In genomic region chrX:2614911-2615310, GRCh38 we compare ENCODE assay signal across 9 cellular contexts.
DNase-seq lines count a peak whose midpoint lies in the region; ATAC-seq and TF ChIP-seq lines count a peak whose summit lies in the region.
"Had no signal": no experiment of that assay in that cellular context is flagged by ENCODE, and none has a peak within 500 bp of the region (broad histone marks: within the 10 kb centered on the region; RNA-seq: fewer than 3 reads in every experiment).

No MANE protein-coding gene starts in this region.

- H3K9me3 Mint-ChIP-seq in dendritic cell treated with granulocyte-macrophage colony-stimulating factor and Interleukin-4, amounts not matched to agents 40 ng/mL and 50 ng/mL, for 4 days = no peaks in the 10 kb centered on the region

- H3K4me1 ChIP-seq in ACC112 (ENCODE audit: control insufficient read depth, insufficient read depth, low read length, unreplicated experiment) (peaks cover 26% of the 10 kb centered on the region), mucosa of descending colon (ENCODE audit: low read depth) (no peaks in the 10 kb centered on the region)

- peaks cover 77% of the 10 kb centered on the region for H3K36me3 Mint-ChIP-seq in dendritic cell treated with granulocyte-macrophage colony-stimulating factor and Interleukin-4, amounts not matched to agents 40 ng/mL and 50 ng/mL, for 4 days (ENCODE audit: low read depth)

- peak overlapping the region; percentile 78 for H3K27ac Mint-ChIP-seq in dendritic cell treated with granulocyte-macrophage colony-stimulating factor and Interleukin-4, amounts not matched to agents 40 ng/mL and 50 ng/mL, for 4 days

- no peaks in the 10 kb centered on the region for H3K27me3 Mint-ChIP-seq in dendritic cell treated with granulocyte-macrophage colony-stimulating factor and Interleukin-4, amounts not matched to agents 40 ng/mL and 50 ng/mL, for 4 days

- intact Hi-C loops in dendritic cell treated with granulocyte-macrophage colony-stimulating factor and Interleukin-4, amounts not matched to agents 40 ng/mL and 50 ng/mL, for 4 days (cut with micrococcal nuclease) = loop anchor here (5.0 kb wide), 1 partner anchor 97 kb away; no protein-coding TSS in a partner anchor
- intact Hi-C loops in mucosa of descending colon (cut with DNase I, micrococcal nuclease) = no loop called here

- ATAC-seq in mucosa of descending colon (peak; percentile 62), GM21529 (IDR thresholded peaks at IDR 0.05; ENCODE audit: unreplicated experiment) (no peak)

- no peak for TF ChIP-seq CTCF in mucosa of descending colon (IDR thresholded peaks at IDR 0.05)

- peaks cover 17% of the 10 kb centered on the region for H3K79me2 ChIP-seq in ACC112 (ENCODE audit: control insufficient read depth, insufficient read depth, low read length, unreplicated experiment)

- no peak overlapping the region for H3K4me3 ChIP-seq in ACC112 (ENCODE audit: low read depth, low read length)
- no peak overlapping the region for H3K4me3 ChIP-seq in mucosa of descending colon

- DNase-seq in HPDE6-E6E7 (ENCODE audit: extremely low spot score) (peak; percentile 11), mucosa of descending colon (no peak), RPMI8226 (no peak), AML-193 (lab: John Stamatoyannopoulos, UW) (no peak)
- DNase-seq in activated CD4-positive, alpha-beta T cell treated with anti-CD3 and anti-CD28 coated beads for 1 hour = no peak
- DNase-seq: NCI-H1436 treated with DMSO at 0.1 percent for 48 hours had no signal

- H2AFZ ChIP-seq in ACC112 (ENCODE audit: low read length, unreplicated experiment) = peak overlapping the region; percentile 91

- no peak overlapping the region for H3K4me3 Mint-ChIP-seq in dendritic cell treated with granulocyte-macrophage colony-stimulating factor and Interleukin-4, amounts not matched to agents 40 ng/mL and 50 ng/mL, for 4 days

- H3K36me3 ChIP-seq in ACC112 (ENCODE audit: insufficient read depth, low read length) (peaks cover 27% of the 10 kb centered on the region; the same call in 1 of the 2 replicates), mucosa of descending colon (ENCODE audit: low read depth) (no peaks in the 10 kb centered on the region)

- peaks cover 46% of the 10 kb centered on the region for H3K4me1 Mint-ChIP-seq in dendritic cell treated with granulocyte-macrophage colony-stimulating factor and Interleukin-4, amounts not matched to agents 40 ng/mL and 50 ng/mL, for 4 days (ENCODE audit: low read depth)

- H3K27ac ChIP-seq in ACC112 (ENCODE audit: low read depth, low read length) = peak overlapping the region; percentile 58

- H3K27me3 ChIP-seq in ACC112 (ENCODE audit: insufficient read depth, low read length) = no peaks in the 10 kb centered on the region

- H3K9me3 ChIP-seq in mucosa of descending colon = no peaks in the 10 kb centered on the region
